ENCODE assay signal across 38 cellular contexts in the genomic region with DNA sequence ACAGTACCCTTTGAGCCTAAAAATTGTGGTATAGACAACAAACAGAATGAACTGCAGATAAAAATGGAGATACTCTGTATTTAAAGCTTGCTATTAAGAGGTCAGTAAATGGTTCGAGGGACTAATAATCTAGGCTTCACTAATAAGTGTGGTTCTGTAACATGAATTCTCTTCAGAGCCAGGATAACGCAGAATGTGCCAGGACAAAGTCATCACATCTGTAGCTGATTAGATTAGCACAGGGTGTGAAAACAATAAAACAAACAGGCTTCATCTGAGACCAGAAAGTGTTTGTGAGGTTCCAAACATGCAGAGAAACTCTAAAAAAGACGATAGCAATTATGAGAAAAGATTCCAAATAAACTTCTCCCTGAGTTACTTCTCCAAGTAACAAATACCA.
"Had no signal": no experiment of that assay in that cellular context is flagged by ENCODE, and none has a peak within 500 bp of the region (broad histone marks: within the 10 kb centered on the region; RNA-seq: fewer than 3 reads in every experiment).

No MANE protein-coding gene starts in this region.

- H3K9me3 Mint-ChIP-seq: activated naive CD4-positive, alpha-beta T cell treated with anti-CD3 and anti-CD28 coated beads, Interleukin-2, amount 50 U/mL, for 24 hours; activated naive CD8-positive, alpha-beta T cell treated with anti-CD3 and anti-CD28 coated beads, Interleukin-2, amount 10 ng/mL, durations not matched to agents 7 days and 5 days; brain had no signal

- H3K27ac ChIP-seq: adrenal gland, ascending aorta, body of pancreas, brain microvascular endothelial cell, breast epithelium, cardiac muscle cell had no signal

- H3K36me3 Mint-ChIP-seq: activated naive CD4-positive, alpha-beta T cell treated with anti-CD3 and anti-CD28 coated beads, Interleukin-2, amount 10 ng/mL, durations not matched to agents 7 days and 5 days; activated naive CD4-positive, alpha-beta T cell treated with anti-CD3 and anti-CD28 coated beads, Interleukin-2, amount 50 U/mL, for 24 hours; activated naive CD4-positive, alpha-beta T cell treated with anti-CD3 and anti-CD28 coated beads, Interleukin-2, amount 50 U/mL, for 72 hours; activated naive CD8-positive, alpha-beta T cell; activated naive CD8-positive, alpha-beta T cell treated with anti-CD3 and anti-CD28 coated beads for 36 hours; activated naive CD8-positive, alpha-beta T cell treated with anti-CD3 and anti-CD28 coated beads, Interleukin-2, amount 10 ng/mL, durations not matched to agents 7 days and 5 days; brain had no signal

- H3K27me3 Mint-ChIP-seq: activated naive CD4-positive, alpha-beta T cell treated with anti-CD3 and anti-CD28 coated beads, Interleukin-2, amount 10 ng/mL, durations not matched to agents 7 days and 5 days; activated naive CD4-positive, alpha-beta T cell treated with anti-CD3 and anti-CD28 coated beads, Interleukin-2, amount 50 U/mL, for 24 hours; activated naive CD8-positive, alpha-beta T cell; activated naive CD8-positive, alpha-beta T cell treated with anti-CD3 and anti-CD28 coated beads for 36 hours; activated naive CD8-positive, alpha-beta T cell treated with anti-CD3 and anti-CD28 coated beads, Interleukin-2, amount 10 ng/mL, durations not matched to agents 7 days and 5 days; activated naive CD8-positive, alpha-beta T cell treated with anti-CD3 and anti-CD28 coated beads, Interleukin-2, amount 50 U/mL, for 24 hours; activated T-cell treated with anti-CD3 and anti-CD28 coated beads, Interleukin-2, amount 50 U/mL, for 24 hours; activated T-helper 17 cell treated with anti-CD3 and anti-CD28 coated beads, Interleukin-2, amount 50 U/mL, for 72 hours; brain; central memory CD8-positive, alpha-beta T cell had no signal

- DNase-seq: activated effector memory CD4-positive, alpha-beta T cell treated with anti-CD3 and anti-CD28 coated beads, Interleukin-2, amount 50 U/mL, for 16 hours; activated effector memory CD4-positive, alpha-beta T cell treated with Interleukin-2 at 50 U/mL for 16 hours; activated gamma-delta T cell; activated gamma-delta T cell treated with Interleukin-2 at 50 U/mL for 16 hours; activated naive CD4-positive, alpha-beta T cell; activated naive CD4-positive, alpha-beta T cell treated with anti-CD3 and anti-CD28 coated beads for 36 hours; activated naive CD4-positive, alpha-beta T cell treated with anti-CD3 and anti-CD28 coated beads, Interleukin-2, amount 10 ng/mL, durations not matched to agents 7 days and 5 days; activated naive CD4-positive, alpha-beta T cell treated with anti-CD3 and anti-CD28 coated beads, Interleukin-2, amount 50 U/mL, for 16 hours; activated naive CD4-positive, alpha-beta T cell treated with Interleukin-2 at 50 U/mL for 16 hours; activated naive CD8-positive, alpha-beta T cell treated with anti-CD3 and anti-CD28 coated beads for 36 hours; activated naive CD8-positive, alpha-beta T cell treated with anti-CD3 and anti-CD28 coated beads, Interleukin-2, amount 10 ng/mL, durations not matched to agents 7 days and 5 days; activated naive CD8-positive, alpha-beta T cell treated with anti-CD3 and anti-CD28 coated beads, Interleukin-2, amount 50 U/mL, for 24 hours; activated T-cell treated with anti-CD3 and anti-CD28 coated beads, Interleukin-2, amount 50 U/mL, for 1 hour; activated T-cell treated with anti-CD3 and anti-CD28 coated beads, Interleukin-2, amount 50 U/mL, for 24 hours; activated T-cell treated with anti-CD3 and anti-CD28 coated beads, Interleukin-2, amount 50 U/mL, for 4 hours; activated T-cell treated with anti-CD3 and anti-CD28 coated beads, Interleukin-2, amount 50 U/mL, for 48 hours; activated T-cell treated with anti-CD3 and anti-CD28 coated beads, Interleukin-2, amount 50 U/mL, for 72 hours; adrenal gland; amniotic stem cell; amygdala; anterior cingulate cortex; aorta; body of pancreas; brain microvascular endothelial cell; caudate nucleus; central memory CD4-positive, alpha-beta T cell; cerebellar nuclear complex had no signal

- H3K4me3 Mint-ChIP-seq: activated naive CD4-positive, alpha-beta T cell treated with anti-CD3 and anti-CD28 coated beads for 36 hours; activated naive CD4-positive, alpha-beta T cell treated with anti-CD3 and anti-CD28 coated beads, Interleukin-2, amount 10 ng/mL, durations not matched to agents 7 days and 5 days; activated naive CD4-positive, alpha-beta T cell treated with anti-CD3 and anti-CD28 coated beads, Interleukin-2, amount 50 U/mL, for 24 hours; activated naive CD8-positive, alpha-beta T cell; activated naive CD8-positive, alpha-beta T cell treated with anti-CD3 and anti-CD28 coated beads for 36 hours; activated naive CD8-positive, alpha-beta T cell treated with anti-CD3 and anti-CD28 coated beads, Interleukin-2, amount 10 ng/mL, durations not matched to agents 7 days and 5 days; activated naive CD8-positive, alpha-beta T cell treated with anti-CD3 and anti-CD28 coated beads, Interleukin-2, amount 50 U/mL, for 24 hours; activated T-cell treated with anti-CD3 and anti-CD28 coated beads, Interleukin-2, amount 50 U/mL, for 24 hours; activated T-cell treated with anti-CD3 and anti-CD28 coated beads, Interleukin-2, amount 50 U/mL, for 4 hours; activated T-cell treated with anti-CD3 and anti-CD28 coated beads, Interleukin-2, amount 50 U/mL, for 72 hours; activated T-helper 1 cell treated with anti-CD3 and anti-CD28 coated beads, Interleukin-12 subunit alpha, Interleukin-12 subunit beta, Interleukin-2, Interleukin-4 antibody, amounts not matched to agents 30 ng/mL and 10 ng/mL and 1 ng/mL, durations not matched to agents 14 hours and 24 hours and 36 hours; activated T-helper 17 cell treated with anti-CD3 and anti-CD28 coated beads, Interleukin-2, amount 50 U/mL, for 72 hours; brain; central memory CD8-positive, alpha-beta T cell had no signal

- H3K4me1 ChIP-seq: adrenal gland, ascending aorta, body of pancreas, breast epithelium had no signal

- H3K4me1 Mint-ChIP-seq: activated naive CD4-positive, alpha-beta T cell treated with anti-CD3 and anti-CD28 coated beads, Interleukin-2, amount 10 ng/mL, durations not matched to agents 7 days and 5 days; activated naive CD4-positive, alpha-beta T cell treated with anti-CD3 and anti-CD28 coated beads, Interleukin-2, amount 50 U/mL, for 24 hours; activated naive CD8-positive, alpha-beta T cell treated with anti-CD3 and anti-CD28 coated beads for 36 hours; activated naive CD8-positive, alpha-beta T cell treated with anti-CD3 and anti-CD28 coated beads, Interleukin-2, amount 10 ng/mL, durations not matched to agents 7 days and 5 days; activated naive CD8-positive, alpha-beta T cell treated with anti-CD3 and anti-CD28 coated beads, Interleukin-2, amount 50 U/mL, for 24 hours; activated T-helper 17 cell treated with anti-CD3 and anti-CD28 coated beads, Interleukin-2, amount 50 U/mL, for 72 hours; brain; central memory CD8-positive, alpha-beta T cell had no signal

- ATAC-seq: activated naive CD4-positive, alpha-beta T cell treated with anti-CD3 and anti-CD28 coated beads, Interleukin-2, amount 50 U/mL, for 72 hours; activated naive CD8-positive, alpha-beta T cell treated with anti-CD3 and anti-CD28 coated beads, Interleukin-2, amount 50 U/mL, for 24 hours; activated T-cell treated with anti-CD3 and anti-CD28 coated beads, Interleukin-2, amount 50 U/mL, for 4 hours; activated T-cell treated with anti-CD3 and anti-CD28 coated beads, Interleukin-2, amount 50 U/mL, for 72 hours; activated T-helper 17 cell treated with anti-CD3 and anti-CD28 coated beads, Interleukin-2, amount 50 U/mL, for 72 hours; body of pancreas had no signal

- H3K27me3 ChIP-seq: adrenal gland, ascending aorta, body of pancreas, brain microvascular endothelial cell, breast epithelium, cardiac muscle cell had no signal

- H3K4me3 ChIP-seq: adrenal gland, ascending aorta, body of pancreas, breast epithelium, cardiac muscle cell had no signal

- H3K27ac Mint-ChIP-seq: activated naive CD4-positive, alpha-beta T cell treated with anti-CD3 and anti-CD28 coated beads for 36 hours; activated naive CD4-positive, alpha-beta T cell treated with anti-CD3 and anti-CD28 coated beads, Interleukin-2, amount 10 ng/mL, durations not matched to agents 7 days and 5 days; activated naive CD4-positive, alpha-beta T cell treated with anti-CD3 and anti-CD28 coated beads, Interleukin-2, amount 50 U/mL, for 24 hours; activated naive CD4-positive, alpha-beta T cell treated with anti-CD3 and anti-CD28 coated beads, Interleukin-2, amount 50 U/mL, for 72 hours; activated naive CD8-positive, alpha-beta T cell; activated naive CD8-positive, alpha-beta T cell treated with anti-CD3 and anti-CD28 coated beads for 36 hours; activated naive CD8-positive, alpha-beta T cell treated with anti-CD3 and anti-CD28 coated beads, Interleukin-2, amount 10 ng/mL, durations not matched to agents 7 days and 5 days; activated naive CD8-positive, alpha-beta T cell treated with anti-CD3 and anti-CD28 coated beads, Interleukin-2, amount 50 U/mL, for 24 hours; activated T-cell treated with anti-CD3 and anti-CD28 coated beads, Interleukin-2, amount 50 U/mL, for 24 hours; activated T-cell treated with anti-CD3 and anti-CD28 coated beads, Interleukin-2, amount 50 U/mL, for 72 hours; activated T-helper 1 cell treated with anti-CD3 and anti-CD28 coated beads, Interleukin-12 subunit alpha, Interleukin-12 subunit beta, Interleukin-2, Interleukin-4 antibody, amounts not matched to agents 30 ng/mL and 10 ng/mL and 1 ng/mL, durations not matched to agents 14 hours and 24 hours and 36 hours; activated T-helper 17 cell treated with anti-CD3 and anti-CD28 coated beads, Interleukin-2, amount 50 U/mL, for 72 hours; activated T-helper 2 cell treated with anti-CD3 and anti-CD28 coated beads, Interferon-gamma antibody, Interleukin-2, Interleukin-4, amounts not matched to agents 10 μg/mL and 5 μg/mL and 100 μg/mL, durations not matched to agents 14 hours and 24 hours and 36 hours; brain had no signal

- H3K36me3 ChIP-seq: adrenal gland, ascending aorta, brain microvascular endothelial cell, breast epithelium, cardiac muscle cell had no signal

- H3K9me3 ChIP-seq: adrenal gland, ascending aorta, body of pancreas, breast epithelium had no signal
